2 cellular contexts compared by ENCODE assay signal in the genomic region with DNA sequence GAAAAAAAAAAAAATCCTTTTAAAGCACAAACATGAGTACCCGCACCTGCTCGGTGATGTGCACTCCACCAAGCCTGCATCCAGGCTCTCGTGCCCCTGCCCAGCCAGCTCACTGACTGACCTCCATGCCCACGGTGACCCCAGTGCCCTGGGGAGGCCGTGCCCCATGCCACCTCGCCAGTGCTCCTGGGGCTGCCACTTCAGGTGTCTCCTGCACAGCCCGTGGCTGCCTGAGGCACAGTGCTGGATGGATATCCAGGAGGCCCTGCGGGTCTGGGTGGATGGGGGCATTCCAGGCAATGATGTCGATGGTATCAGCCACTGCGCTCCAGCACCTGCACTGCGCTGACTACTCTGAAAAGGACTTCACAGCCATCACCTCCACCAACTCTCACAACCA.
TF ChIP-seq lines count a peak whose summit lies in the region.

No MANE protein-coding gene starts in this region.

TF ChIP-seq in HEK293, 187 proteins besides CTCF, POLR2A, EP300 and RAD21:
- TF ChIP-seq ZNF174 (tag by site-specific recombination; IDR thresholded peaks at IDR 0.05) (no peak), HIC1 (tag by site-specific recombination; IDR thresholded peaks at IDR 0.05) (peak; percentile 52; the same call in 1 of the 2 replicates)
TF ChIP-seq in HEK293: peak in this region for 1.

TF ChIP-seq in K562, 482 proteins besides CTCF, POLR2A, EP300 and RAD21:
- TF ChIP-seq SMAD3 (CRISPR knock-in tag; conservative IDR thresholded peaks at IDR 0.05): no peak
- peak; percentile 47 for TF ChIP-seq RBFOX2 (IDR thresholded peaks at IDR 0.05; ENCODE audit: low read depth, low read length)
- TF ChIP-seq EP400 (IDR thresholded peaks at IDR 0.05): no peak
- TF ChIP-seq POLR2G (IDR thresholded peaks at IDR 0.05; ENCODE audit: low read depth, low read length): peak; percentile 42; the same call in 1 of the 2 replicates
